In the genomic region with DNA sequence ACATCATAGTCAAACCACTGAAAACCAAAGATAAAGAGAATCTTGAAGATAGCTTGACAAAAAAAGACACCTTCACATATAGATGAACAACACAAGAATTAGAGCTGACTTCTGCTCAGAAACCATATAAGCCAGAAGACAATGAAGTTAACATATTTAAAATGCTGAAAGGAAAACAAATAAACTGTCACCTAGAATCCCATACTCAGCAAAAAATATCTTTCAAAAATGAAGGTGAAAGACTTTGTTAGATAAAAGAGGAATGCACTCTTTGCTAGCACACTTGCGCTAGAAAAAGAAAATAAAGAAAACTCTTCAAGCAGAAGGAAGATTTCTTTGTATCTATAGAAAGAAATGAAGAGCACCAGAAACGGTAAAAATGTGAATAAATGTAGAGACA, we compare ENCODE assay signal across 1 cellular context.
TF ChIP-seq lines count a peak whose summit lies in the region.

No MANE protein-coding gene starts in this region.

TF ChIP-seq in HepG2, 621 proteins besides CTCF, POLR2A, EP300 and RAD21 (continued from another document):
- TF ChIP-seq ETV5 (CRISPR knock-in tag; IDR thresholded peaks at IDR 0.05; ENCODE audit: borderline replicate concordance) (no peak), SRSF4 (IDR thresholded peaks at IDR 0.05; ENCODE audit: low read depth, low read length, poor library complexity, severe bottlenecking) (no peak), FOXA1 (IDR thresholded peaks at IDR 0.05) (no peak), FOXA1 (CRISPR knock-in tag; IDR thresholded peaks at IDR 0.05) (no peak), ZNF660 (CRISPR knock-in tag; IDR thresholded peaks at IDR 0.05; ENCODE audit: borderline replicate concordance, low read depth) (no peak), SMARCE1 (IDR thresholded peaks at IDR 0.05; ENCODE audit: borderline replicate concordance) (no peak), TBX3 (IDR thresholded peaks at IDR 0.05; ENCODE audit: borderline replicate concordance) (no peak), MAFF (IDR thresholded peaks at IDR 0.05; ENCODE audit: low read depth, low read length) (peak; percentile 83)
- TF ChIP-seq, protein P1, sequence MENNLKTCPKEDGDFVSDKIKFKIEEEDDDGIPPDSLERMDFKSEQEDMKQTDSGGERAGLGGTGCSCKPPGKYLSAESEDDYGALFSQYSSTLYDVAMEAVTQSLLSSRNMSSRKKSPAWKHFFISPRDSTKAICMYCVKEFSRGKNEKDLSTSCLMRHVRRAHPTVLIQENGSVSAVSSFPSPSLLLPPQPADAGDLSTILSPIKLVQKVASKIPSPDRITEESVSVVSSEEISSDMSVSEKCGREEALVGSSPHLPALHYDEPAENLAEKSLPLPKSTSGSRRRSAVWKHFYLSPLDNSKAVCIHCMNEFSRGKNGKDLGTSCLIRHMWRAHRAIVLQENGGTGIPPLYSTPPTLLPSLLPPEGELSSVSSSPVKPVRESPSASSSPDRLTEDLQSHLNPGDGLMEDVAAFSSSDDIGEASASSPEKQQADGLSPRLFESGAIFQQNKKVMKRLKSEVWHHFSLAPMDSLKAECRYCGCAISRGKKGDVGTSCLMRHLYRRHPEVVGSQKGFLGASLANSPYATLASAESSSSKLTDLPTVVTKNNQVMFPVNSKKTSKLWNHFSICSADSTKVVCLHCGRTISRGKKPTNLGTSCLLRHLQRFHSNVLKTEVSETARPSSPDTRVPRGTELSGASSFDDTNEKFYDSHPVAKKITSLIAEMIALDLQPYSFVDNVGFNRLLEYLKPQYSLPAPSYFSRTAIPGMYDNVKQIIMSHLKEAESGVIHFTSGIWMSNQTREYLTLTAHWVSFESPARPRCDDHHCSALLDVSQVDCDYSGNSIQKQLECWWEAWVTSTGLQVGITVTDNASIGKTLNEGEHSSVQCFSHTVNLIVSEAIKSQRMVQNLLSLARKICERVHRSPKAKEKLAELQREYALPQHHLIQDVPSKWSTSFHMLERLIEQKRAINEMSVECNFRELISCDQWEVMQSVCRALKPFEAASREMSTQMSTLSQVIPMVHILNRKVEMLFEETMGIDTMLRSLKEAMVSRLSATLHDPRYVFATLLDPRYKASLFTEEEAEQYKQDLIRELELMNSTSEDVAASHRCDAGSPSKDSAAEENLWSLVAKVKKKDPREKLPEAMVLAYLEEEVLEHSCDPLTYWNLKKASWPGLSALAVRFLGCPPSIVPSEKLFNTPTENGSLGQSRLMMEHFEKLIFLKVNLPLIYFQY (CRISPR knock-in tag; IDR thresholded peaks at IDR 0.05; ENCODE audit: borderline replicate concordance): no peak
